In the genomic region with DNA sequence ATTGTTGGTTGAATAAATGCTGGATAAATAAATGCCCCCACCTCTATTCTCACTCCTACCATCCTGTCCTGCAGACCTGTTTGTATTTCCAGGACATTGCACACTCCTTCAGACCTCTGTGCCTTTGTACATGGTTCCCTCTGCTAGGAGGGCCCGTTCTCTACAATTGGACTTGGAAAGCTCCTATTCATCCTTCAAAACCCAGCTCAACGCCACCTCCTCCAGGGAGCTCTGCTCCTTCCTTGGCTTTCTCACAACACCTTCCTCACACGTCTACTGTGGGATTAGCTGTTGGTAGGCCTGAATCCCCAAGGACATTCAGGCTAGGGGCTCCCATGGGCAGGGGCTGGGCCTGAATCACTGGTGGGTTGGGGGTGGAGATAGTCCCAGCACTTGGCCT, we compare ENCODE assay signal across 1 cellular context.
A peak's percentile ranks its signal among the peaks of the same experiment; 100 is the strongest.
TF ChIP-seq lines count a peak whose summit lies in the region.

No MANE protein-coding gene starts in this region.

TF ChIP-seq in A549, 52 proteins besides CTCF, POLR2A, EP300 and RAD21:
- TF ChIP-seq, protein P1, sequence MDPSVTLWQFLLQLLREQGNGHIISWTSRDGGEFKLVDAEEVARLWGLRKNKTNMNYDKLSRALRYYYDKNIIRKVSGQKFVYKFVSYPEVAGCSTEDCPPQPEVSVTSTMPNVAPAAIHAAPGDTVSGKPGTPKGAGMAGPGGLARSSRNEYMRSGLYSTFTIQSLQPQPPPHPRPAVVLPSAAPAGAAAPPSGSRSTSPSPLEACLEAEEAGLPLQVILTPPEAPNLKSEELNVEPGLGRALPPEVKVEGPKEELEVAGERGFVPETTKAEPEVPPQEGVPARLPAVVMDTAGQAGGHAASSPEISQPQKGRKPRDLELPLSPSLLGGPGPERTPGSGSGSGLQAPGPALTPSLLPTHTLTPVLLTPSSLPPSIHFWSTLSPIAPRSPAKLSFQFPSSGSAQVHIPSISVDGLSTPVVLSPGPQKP (IDR thresholded peaks at IDR 0.05; ENCODE audit: low read depth, low read length): no peak
- TF ChIP-seq EHF (CRISPR knock-in tag; IDR thresholded peaks at IDR 0.05) (no peak), ZFP36 (IDR thresholded peaks at IDR 0.05; ENCODE audit: borderline replicate concordance, partially characterized antibody) (peak; percentile 41), SREBF2 (IDR thresholded peaks at IDR 0.05) (no peak)
